In genomic region chr11:10488121-10488580, GRCh38 we compare ENCODE assay signal across 10 cellular contexts. TPM values are rescaled to one million over a fixed set of nuclear protein-coding genes. Genes with fewer than 3 reads are reported as not detected.
DNase-seq lines count a peak whose midpoint lies in the region; ATAC-seq and TF ChIP-seq lines count a peak whose summit lies in the region.
"Had no signal": no experiment of that assay in that cellular context is flagged by ENCODE, and none has a peak within 500 bp of the region (broad histone marks: within the 10 kb centered on the region; RNA-seq: fewer than 3 reads in every experiment).

No MANE protein-coding gene starts in this region.

- ATAC-seq in esophagus mucosa (peak; percentile 85), GM19035 (IDR thresholded peaks at IDR 0.05; ENCODE audit: unreplicated experiment) (no peak), HG03565 (IDR thresholded peaks at IDR 0.05; ENCODE audit: unreplicated experiment) (no peak)
- peak; percentile 47 to 53 for ATAC-seq in stimulated activated naive B cell treated with anti-CD40 and anti-IgM and Interleukin-4, amounts not matched to agents 10 μg/mL and 1 μg/mL and 100 μg/mL, for 72 hours (replicated peaks)

- H3K27me3 ChIP-seq in PC-9 (ENCODE audit: insufficient read depth, low read depth): no peaks in the 10 kb centered on the region

- no peaks in the 10 kb centered on the region for H3K27me3 Mint-ChIP-seq in stimulated activated naive B cell treated with anti-CD40 and anti-IgM and Interleukin-4, amounts not matched to agents 10 μg/mL and 1 μg/mL and 100 μg/mL, for 72 hours

- TF ChIP-seq CTCF in GM20000 (IDR thresholded peaks at IDR 0.05; ENCODE audit: extremely low read depth, missing control alignments): no peak
- TF ChIP-seq CTCF in PC-9 (conservative IDR thresholded peaks at IDR 0.05): no peak

- 0 out of 2 replicates have a peak, but pooled peaks cover 7% of the 10 kb centered on the region for H3K79me2 ChIP-seq in PC-9 (ENCODE audit: low read depth)

- H3K4me1 Mint-ChIP-seq in stimulated activated naive B cell treated with anti-CD40 and anti-IgM and Interleukin-4, amounts not matched to agents 10 μg/mL and 1 μg/mL and 100 μg/mL, for 72 hours: peaks cover 43 to 68% of the 10 kb centered on the region in 2 donors

- POLR2A ChIA-PET in PC-9 (lab: Charles Lee; ENCODE audit: unreplicated experiment): interaction anchor here (0.5 to 0.8 kb wide), 5 partner anchors 33 to 1029 kb away, joined by 4 to 6 read pairs (median 4); partner anchors contain the start of gene AMPD3

- no peak overlapping the region for H3K4me3 ChIP-seq in PC-9
- H3K4me3 ChIP-seq: HAP-1 had no signal

- peaks cover 40% of the 10 kb centered on the region; the same call in 1 of the 2 replicates for H3F3A ChIP-seq in PC-9 (ENCODE audit: insufficient read depth, low read depth)

- no peaks in the 10 kb centered on the region for H3K9me2 ChIP-seq in PC-9 (ENCODE audit: insufficient read depth)

- DNase-seq in GM20000 (ENCODE audit: low spot score) (peak; percentile 41), PC-9 (peak; percentile 68 to 78), NCI-H510A treated with DMSO at 0.1 percent for 48 hours (lab: John Stamatoyannopoulos, UW) (no peak), SHP77 treated with DMSO at 0.1 percent for 48 hours (lab: John Stamatoyannopoulos, UW) (no peak)
- DNase-seq in stimulated activated naive B cell treated with anti-CD40 and anti-IgM and Interleukin-4, amounts not matched to agents 10 μg/mL and 1 μg/mL and 100 μg/mL, for 72 hours: peak; percentile 14
- DNase-seq: KBM-7 had no signal

- H3K9me3 ChIP-seq in PC-9 (ENCODE audit: insufficient read depth, low read depth): no peaks in the 10 kb centered on the region
- H3K9me3 ChIP-seq: HAP-1 had no signal

- intact Hi-C loops in PC-9 (cut with micrococcal nuclease; ENCODE audit: unreplicated experiment): loop anchor here (1.0 to 5.0 kb wide), 3 partner anchors 33 to 247 kb away; partner anchors contain the start of gene AMPD3

- H3K36me3 ChIP-seq in PC-9 (ENCODE audit: low read depth): no peaks in the 10 kb centered on the region
- H3K36me3 ChIP-seq: HAP-1 had no signal

- peaks cover 62 to 84% of the 10 kb centered on the region in 2 donors for H3K36me3 Mint-ChIP-seq in stimulated activated naive B cell treated with anti-CD40 and anti-IgM and Interleukin-4, amounts not matched to agents 10 μg/mL and 1 μg/mL and 100 μg/mL, for 72 hours

- H3K4me3 Mint-ChIP-seq in stimulated activated naive B cell treated with anti-CD40 and anti-IgM and Interleukin-4, amounts not matched to agents 10 μg/mL and 1 μg/mL and 100 μg/mL, for 72 hours: peak overlapping the region; percentile 22 to 64

- CTCF ChIA-PET in PC-9 (lab: Charles Lee): interaction anchor here (0.6 to 1.4 kb wide), 3 partner anchors 33 to 213 kb away, joined by 3 to 4 read pairs (median 4); partner anchors contain the start of gene AMPD3

- H4K20me1 ChIP-seq in PC-9 (ENCODE audit: insufficient read depth): no peaks in the 10 kb centered on the region

- H3K4me1 ChIP-seq in PC-9 (replicated peaks; ENCODE audit: insufficient read depth): peaks cover 54% of the 10 kb centered on the region
- H3K4me1 ChIP-seq: HAP-1 had no signal

- H3K9me3 Mint-ChIP-seq in stimulated activated naive B cell treated with anti-CD40 and anti-IgM and Interleukin-4, amounts not matched to agents 10 μg/mL and 1 μg/mL and 100 μg/mL, for 72 hours: peaks cover 1 to 5% of the 10 kb centered on the region in 2 donors

- no peak overlapping the region for H3K4me2 ChIP-seq in PC-9

- no TSS peak for BruUV-seq in PC-9 (replicated peaks; lab: Mats Ljungman, UMichigan)

- H3K27ac ChIP-seq in PC-9: 0 out of 2 replicates have a peak overlapping the region, but pooled peaks have one; percentile 12

- no peak overlapping the region for H2AFZ ChIP-seq in PC-9

- peak overlapping the region; percentile 96 for H3K27ac Mint-ChIP-seq in stimulated activated naive B cell treated with anti-CD40 and anti-IgM and Interleukin-4, amounts not matched to agents 10 μg/mL and 1 μg/mL and 100 μg/mL, for 72 hours

RNA-seq across cellular contexts. Expression of gene AMPD3, which starts 33.1 kb away (rescaled TPM):
- total RNA-seq in PC-9 (2021) (16.5 and 17.4 TPM in 2 replicates), esophagus mucosa (16.2 TPM)

RNA-seq across cellular contexts. Expression of gene RNF141, which starts 52.8 kb away (rescaled TPM):
- total RNA-seq in PC-9 (2021) (33.7 and 36.8 TPM in 2 replicates), esophagus mucosa (69.5 TPM)

Comparison
In these comparisons a context has a peak if more than half of its experiments do, and no peak if none do; other contexts are left out.
1. DNase-seq: peak in GM20000 (single experiment), PC-9 (2 of 2) and stimulated activated naive B cell treated with anti-CD40 and anti-IgM and Interleukin-4, amounts not matched to agents 10 μg/mL and 1 μg/mL and 100 μg/mL, for 72 hours (single experiment); none in NCI-H510A treated with DMSO at 0.1 percent for 48 hours (single experiment) and SHP77 treated with DMSO at 0.1 percent for 48 hours (single experiment).
2. ATAC-seq: peak in esophagus mucosa (single experiment) and stimulated activated naive B cell treated with anti-CD40 and anti-IgM and Interleukin-4, amounts not matched to agents 10 μg/mL and 1 μg/mL and 100 μg/mL, for 72 hours (2 of 2); none in GM19035 (single experiment) and HG03565 (single experiment).